In genomic region chr16:2011726-2012125, GRCh38 we compare ENCODE assay signal across 7 cellular contexts. TPM values are rescaled to one million over a fixed set of nuclear protein-coding genes. Genes with fewer than 3 reads are reported as not detected.
DNase-seq lines count a peak whose midpoint lies in the region; FAIRE-seq and TF ChIP-seq lines count a peak whose summit lies in the region.
"Not testable (repeated sequence)": the region's sequence is repeated elsewhere in the genome, so short reads cannot be mapped to it uniquely, and the experiment has no call there.
"Had no signal": no experiment of that assay in that cellular context is flagged by ENCODE, and none has a peak within 500 bp of the region (broad histone marks: within the 10 kb centered on the region; RNA-seq: fewer than 3 reads in every experiment).

No MANE protein-coding gene starts in this region.

- CTCF ChIA-PET in HEK293 (lab: Yijun Ruan, JAX): interaction anchor here (0.9 to 2.5 kb wide), 6 partner anchors 8 to 142 kb away, joined by 3 to 11 read pairs (median 6); no protein-coding TSS in a partner anchor
- CTCF ChIA-PET in RWPE1 (lab: Yijun Ruan, JAX): not testable (repeated sequence)
- CTCF ChIA-PET in activated naive CD4-positive, alpha-beta T cell treated with anti-CD3 and anti-CD28 coated beads for 36 hours (lab: Charles Lee): interaction anchor here (0.7 to 2.1 kb wide), 5 partner anchors 8 to 29 kb away, joined by 3 to 8 read pairs (median 4); no protein-coding TSS in a partner anchor

- peaks cover 25% of the 10 kb centered on the region for H4K20me1 ChIP-seq in astrocyte (ENCODE audit: insufficient read depth, low read length)

- not testable (repeated sequence) for DNase-seq in RWPE1 (ENCODE audit: low spot score); activated naive CD4-positive, alpha-beta T cell treated with anti-CD3 and anti-CD28 coated beads for 36 hours; astrocyte (ENCODE audit: low read depth)

- not testable (repeated sequence) for FAIRE-seq in astrocyte (lab: Jason Lieb, UNC)

- H3K4me1 ChIP-seq in HEK293 (ENCODE audit: control insufficient read depth, insufficient read depth, low read length) (peaks cover 27% of the 10 kb centered on the region), astrocyte (ENCODE audit: insufficient read depth, low read length) (peaks cover 28% of the 10 kb centered on the region)

- not testable (repeated sequence) for TF ChIP-seq CTCF in HEK293 (tag by site-specific recombination; IDR thresholded peaks at IDR 0.05); RWPE1 (conservative IDR thresholded peaks at IDR 0.05; ENCODE audit: low read depth); astrocyte (IDR thresholded peaks at IDR 0.05; ENCODE audit: insufficient read depth, low read depth, low read length); nephron (IDR thresholded peaks at IDR 0.05; ENCODE audit: unreplicated experiment in 3 of 3)

- peaks cover 38% of the 10 kb centered on the region for H3K79me2 ChIP-seq in astrocyte (ENCODE audit: insufficient read depth, low read length)

- not testable (repeated sequence) for H3K4me2 ChIP-seq in astrocyte (ENCODE audit: low read length)

- H3K9me3 Mint-ChIP-seq in activated naive CD4-positive, alpha-beta T cell treated with anti-CD3 and anti-CD28 coated beads for 36 hours; astrocyte (ENCODE audit: unreplicated experiment); nephron: not testable (repeated sequence)

- H3K4me1 Mint-ChIP-seq in activated naive CD4-positive, alpha-beta T cell treated with anti-CD3 and anti-CD28 coated beads for 36 hours (ENCODE audit: low read depth): peaks cover 23% of the 10 kb centered on the region
- H3K4me1 Mint-ChIP-seq in astrocyte (ENCODE audit: low read depth, unreplicated experiment): peaks cover 12% of the 10 kb centered on the region
- peaks cover 23% of the 10 kb centered on the region for H3K4me1 Mint-ChIP-seq in nephron

- H2AFZ ChIP-seq in astrocyte (ENCODE audit: low read depth, low read length): not testable (repeated sequence)

- not testable (repeated sequence) for H3K27me3 Mint-ChIP-seq in activated naive CD4-positive, alpha-beta T cell treated with anti-CD3 and anti-CD28 coated beads for 36 hours (ENCODE audit: low read depth); astrocyte (ENCODE audit: low read depth, unreplicated experiment); nephron (ENCODE audit: low read depth)

- H3K36me3 ChIP-seq in HEK293 (ENCODE audit: control insufficient read depth in 2 of 2, insufficient read depth in 1 of 2, low read length in 2 of 2): peaks cover 0 to 14% of the 10 kb centered on the region in 2 experiments; a peak in 1 of 3 replicates
- not testable (repeated sequence) for H3K36me3 ChIP-seq in astrocyte (ENCODE audit: insufficient read depth, low read length)

- H3K4me3 ChIP-seq in HEK293 (ENCODE audit: low read depth, low read length); astrocyte (ENCODE audit: insufficient read depth, low read depth, low read length): not testable (repeated sequence)

- H3K4me3 Mint-ChIP-seq in activated naive CD4-positive, alpha-beta T cell treated with anti-CD3 and anti-CD28 coated beads for 36 hours: peak overlapping the region; percentile 24
- H3K4me3 Mint-ChIP-seq in astrocyte (ENCODE audit: unreplicated experiment): peak overlapping the region; percentile 57
- peak overlapping the region in 2 of 3 experiments; percentile 8 to 29 for H3K4me3 Mint-ChIP-seq in nephron

- H3K9ac ChIP-seq in astrocyte (ENCODE audit: low read length): not testable (repeated sequence)

- intact Hi-C loops in activated naive CD4-positive, alpha-beta T cell treated with anti-CD3 and anti-CD28 coated beads for 36 hours (cut with micrococcal nuclease): not testable (repeated sequence)

- not testable (repeated sequence) for H3K27ac ChIP-seq in HEK293 (ENCODE audit: extremely low read depth, low read depth, low read length); astrocyte (ENCODE audit: low read depth, low read length)
- H3K27ac ChIP-seq in RWPE1: peak overlapping the region; percentile 98

- H3K36me3 Mint-ChIP-seq in activated naive CD4-positive, alpha-beta T cell treated with anti-CD3 and anti-CD28 coated beads for 36 hours (ENCODE audit: low read depth): peaks cover 25% of the 10 kb centered on the region
- not testable (repeated sequence) for H3K36me3 Mint-ChIP-seq in astrocyte (ENCODE audit: low read depth, unreplicated experiment); nephron (ENCODE audit: low read depth)

- H3K27me3 ChIP-seq in astrocyte (ENCODE audit: insufficient read depth, low read length): not testable (repeated sequence)

- H3K9me3 ChIP-seq in HEK293 (ENCODE audit: control insufficient read depth, insufficient read depth, low read depth, low read length); astrocyte (ENCODE audit: insufficient read depth, low read depth, low read length): not testable (repeated sequence)

- not testable (repeated sequence) for H3K27ac Mint-ChIP-seq in activated naive CD4-positive, alpha-beta T cell treated with anti-CD3 and anti-CD28 coated beads for 36 hours; astrocyte (ENCODE audit: unreplicated experiment); nephron

- POLR2A ChIA-PET in HEK293 (lab: Yijun Ruan, JAX) (interaction anchor here (0.6 to 2.0 kb wide), 4 partner anchors 8 to 496 kb away, joined by 5 to 11 read pairs (median 6); partner anchors contain the start of genes RPS2 and TRAF7), RWPE1 (lab: Yijun Ruan, JAX; ENCODE audit: low non-redundant PET) (interaction anchor here (0.7 to 1.2 kb wide), 2 partner anchors 64 to 144 kb away, joined by 3 to 5 read pairs; partner anchors contain the start of gene TRAF7)

TF ChIP-seq in HEK293, 187 proteins besides CTCF, POLR2A, EP300 and RAD21:
- TF ChIP-seq ZNF18 (tag by site-specific recombination; IDR thresholded peaks at IDR 0.05): peak; percentile 95
TF ChIP-seq in HEK293: peak in this region for 1; not testable (repeated sequence) for 186.

RNA-seq across cellular contexts. Expression of gene ZNF598, which starts 2.1 kb away (rescaled TPM):
- 10 to 100 TPM; 88.8 to 93.5 TPM for total RNA-seq in activated naive CD4-positive, alpha-beta T cell treated with anti-CD3 and anti-CD28 coated beads for 36 hours
- 46.0 and 50.0 TPM in 2 replicates for total RNA-seq in astrocyte

RNA-seq across cellular contexts. Expression of gene NPW, which starts 7.9 kb away (rescaled TPM):
- 1 to 10 TPM; 1.3 to 1.9 TPM for total RNA-seq in activated naive CD4-positive, alpha-beta T cell treated with anti-CD3 and anti-CD28 coated beads for 36 hours
- 2.1 and 2.9 TPM in 2 replicates for total RNA-seq in astrocyte
- total RNA-seq: CD4-positive, alpha-beta memory T cell; G401 had no signal

RNA-seq across cellular contexts. Expression of gene NHERF2, which starts 15.0 kb away (rescaled TPM):
- 1 to 10 TPM; 1.5 to 2.1 TPM for total RNA-seq in activated naive CD4-positive, alpha-beta T cell treated with anti-CD3 and anti-CD28 coated beads for 36 hours
- 92.5 and 106 TPM in 2 replicates for total RNA-seq in astrocyte

RNA-seq across cellular contexts. Expression of gene SYNGR3, which starts 22.0 kb away (rescaled TPM):
- total RNA-seq in activated naive CD4-positive, alpha-beta T cell treated with anti-CD3 and anti-CD28 coated beads for 36 hours: 1 to 10 TPM; 5.7 to 7.2 TPM
- 4.8 and 6.0 TPM in 2 replicates for total RNA-seq in astrocyte

RNA-seq across cellular contexts. Expression of gene GFER, which starts 27.7 kb away (rescaled TPM):
- total RNA-seq in activated naive CD4-positive, alpha-beta T cell treated with anti-CD3 and anti-CD28 coated beads for 36 hours: 10 to 100 TPM; 29.8 to 30.1 TPM
- total RNA-seq in astrocyte: 30.4 and 32.1 TPM in 2 replicates

Comparison
In these comparisons a context has a peak if more than half of its experiments do, and no peak if none do; other contexts are left out.
1. RNA of gene NHERF2, which starts 15.0 kb away (total RNA-seq): 92.5 to 106 TPM in astrocyte; 1.5 to 2.1 TPM in activated naive CD4-positive, alpha-beta T cell treated with anti-CD3 and anti-CD28 coated beads for 36 hours; every median in the first group is over 10 times any median in the second.
2. Peak in every context shown above with its lines, with median percentiles within 50 percentile points of each other: H3K4me3 Mint-ChIP-seq.